2 cellular contexts compared by ENCODE assay signal in genomic region chr3:136937175-136937574, GRCh38.
A peak's percentile ranks its signal among the peaks of the same experiment; 100 is the strongest.
TF ChIP-seq lines count a peak whose summit lies in the region.

No MANE protein-coding gene starts in this region.

TF ChIP-seq in K562, 482 proteins besides CTCF, POLR2A, EP300 and RAD21:
- TF ChIP-seq ZKSCAN3 (CRISPR knock-in tag; IDR thresholded peaks at IDR 0.05) (no peak), RBM25 (IDR thresholded peaks at IDR 0.05; ENCODE audit: low read depth, low read length, severe bottlenecking) (peak; percentile 36), VEZF1 (CRISPR knock-in tag; IDR thresholded peaks at IDR 0.05) (no peak), HNRNPLL (IDR thresholded peaks at IDR 0.05; ENCODE audit: low read depth, low read length, poor library complexity, severe bottlenecking) (no peak)

TF ChIP-seq in endothelial cell of umbilical vein, 7 proteins besides CTCF, POLR2A, EP300 and RAD21:
- no peak for TF ChIP-seq JUN (IDR thresholded peaks at IDR 0.05; ENCODE audit: borderline replicate concordance, insufficient read depth, insufficient read length, low read depth)
- TF ChIP-seq GATA2 (IDR thresholded peaks at IDR 0.05; ENCODE audit: insufficient read depth, insufficient read length, low read depth, low read length), result no peak
- TF ChIP-seq POLR2AphosphoS5 (IDR thresholded peaks at IDR 0.05; ENCODE audit: insufficient read depth, low read depth, low read length), result no peak
- TF ChIP-seq FOS (IDR thresholded peaks at IDR 0.05; ENCODE audit: borderline replicate concordance, insufficient read depth, low read length), result no peak
- TF ChIP-seq EZH2 (IDR thresholded peaks at IDR 0.05; ENCODE audit: borderline replicate concordance, low read depth, low read length, severe bottlenecking), result no peak
- TF ChIP-seq, protein P1, sequence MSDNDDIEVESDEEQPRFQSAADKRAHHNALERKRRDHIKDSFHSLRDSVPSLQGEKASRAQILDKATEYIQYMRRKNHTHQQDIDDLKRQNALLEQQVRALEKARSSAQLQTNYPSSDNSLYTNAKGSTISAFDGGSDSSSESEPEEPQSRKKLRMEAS (IDR thresholded peaks at IDR 0.05; ENCODE audit: insufficient read depth, insufficient read length), result no peak
- no peak for TF ChIP-seq MYC (IDR thresholded peaks at IDR 0.05; ENCODE audit: low read depth, low read length)
